34 cellular contexts compared by ENCODE assay signal in genomic region chr17:52242268-52242667, GRCh38.
"Had no signal": no experiment of that assay in that cellular context is flagged by ENCODE, and none has a peak within 500 bp of the region (broad histone marks: within the 10 kb centered on the region; RNA-seq: fewer than 3 reads in every experiment).

No MANE protein-coding gene starts in this region.

- H3K4me2 ChIP-seq: KMS-11 had no signal

- H3K27ac ChIP-seq: KMS-11 had no signal

- DNase-seq: Karpas-422, Kasumi-1, MG63, MM.1S, MV-4-11, NCI-H1048, NCI-H1092 treated with DMSO at 0.1 percent for 48 hours, NCI-H1105, NCI-H1105 treated with DMSO at 0.1 percent for 48 hours, NCI-H1417, NCI-H1417 treated with DMSO at 0.1 percent for 48 hours, NCI-H1436, NCI-H1436 treated with DMSO at 0.1 percent for 48 hours, NCI-H146, NCI-H1694, NCI-H1694 treated with DMSO at 0.1 percent for 48 hours, NCI-H187, NCI-H187 treated with DMSO at 0.1 percent for 48 hours, NCI-H1930, NCI-H2029, NCI-H2029 treated with DMSO at 0.1 percent for 48 hours, NCI-H2081, NCI-H2081 treated with DMSO at 0.1 percent for 48 hours, NCI-H2107, NCI-H2171, NCI-H2171 treated with DMSO at 0.1 percent for 48 hours, NCI-H2227 treated with DMSO at 0.1 percent for 48 hours, NCI-H226, NCI-H345, NCI-H446, NCI-H446 treated with DMSO at 0.1 percent for 48 hours, NCI-H510A, NCI-H510A treated with DMSO at 0.1 percent for 48 hours had no signal

- H3K9ac ChIP-seq: KMS-11 had no signal

- H3K9me3 ChIP-seq: MG63 had no signal

- H3K4me3 ChIP-seq: MG63 had no signal

- H3K36me3 ChIP-seq: MG63 had no signal
